14 cellular contexts compared by ENCODE assay signal in the genomic region with DNA sequence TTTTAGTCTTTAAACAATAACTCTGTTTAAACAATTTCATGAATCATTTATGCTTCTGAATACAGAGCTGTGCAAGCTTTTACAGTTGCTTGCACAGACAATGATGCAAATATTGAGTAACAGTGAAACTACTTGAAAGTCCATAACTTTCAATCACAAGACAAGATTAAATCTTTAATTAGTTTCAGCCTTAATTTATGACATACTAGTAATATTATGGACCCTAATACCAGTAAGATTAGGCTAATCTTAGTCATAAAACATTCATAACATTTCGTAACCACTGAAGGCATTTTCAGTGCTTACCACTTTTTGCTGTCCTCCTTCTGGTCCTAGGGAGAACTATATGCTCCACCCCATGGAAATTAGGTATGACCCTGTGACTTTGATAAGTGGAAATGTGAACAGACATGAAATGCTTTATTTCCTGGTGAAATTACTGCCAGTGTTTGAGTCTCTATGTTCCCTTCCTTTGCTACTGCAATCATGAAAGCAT. TPM values are rescaled to one million over a fixed set of nuclear protein-coding genes. Genes with fewer than 3 reads are reported as not detected.
DNase-seq lines count a peak whose midpoint lies in the region; ATAC-seq, FAIRE-seq and TF ChIP-seq lines count a peak whose summit lies in the region.
"Had no signal": no experiment of that assay in that cellular context is flagged by ENCODE, and none has a peak within 500 bp of the region (broad histone marks: within the 10 kb centered on the region; RNA-seq: fewer than 3 reads in every experiment).

No MANE protein-coding gene starts in this region.

- in situ Hi-C loops in ACHN (cut with HindIII; ENCODE audit: low pct_ligation_motif_present, low pct_unique_long_range_greater_than_20kb, low sequenced_read_pairs) = no loop called here

- FAIRE-seq in keratinocyte (lab: Jason Lieb, UNC) = peak; percentile 86

- H3K27me3 ChIP-seq in adipocyte (replicated peaks; ENCODE audit: control insufficient read depth, insufficient read depth, low read length) = no peaks in the 10 kb centered on the region
- H3K27me3 ChIP-seq in keratinocyte (ENCODE audit: control insufficient read depth, extremely low read depth, insufficient read depth, low read length) = no peaks in the 10 kb centered on the region
- no peaks in the 10 kb centered on the region for H3K27me3 ChIP-seq in SJCRH30

- no peaks in the 10 kb centered on the region for H4K20me1 ChIP-seq in keratinocyte (ENCODE audit: control insufficient read depth, extremely low read depth, insufficient read depth, low read length)

- H3K27ac ChIP-seq in keratinocyte (ENCODE audit: control insufficient read depth, insufficient read depth, low read length) = peak overlapping the region; percentile 86
- no peak overlapping the region for H3K27ac ChIP-seq in SJCRH30
- H3K27ac ChIP-seq: neutrophil had no signal

- peak overlapping the region; percentile 11 for H3K9ac ChIP-seq in adipocyte (ENCODE audit: low read length)
- no peak overlapping the region for H3K9ac ChIP-seq in keratinocyte (ENCODE audit: control insufficient read depth, extremely low read depth, insufficient read depth, low read length)

- peak overlapping the region; percentile 100 for H3K4me2 ChIP-seq in keratinocyte (ENCODE audit: control insufficient read depth, extremely low read depth, insufficient read depth, low read depth, low read length)

- dilution Hi-C loops in keratinocyte (cut with MboI; ENCODE audit: extremely low pct_ligation_motif_present, low sequenced_read_pairs) = no loop called here

- no peaks in the 10 kb centered on the region for H3K9me1 ChIP-seq in keratinocyte (ENCODE audit: control insufficient read depth, extremely low read depth, insufficient read depth, low read length)

- no peak overlapping the region for H2AFZ ChIP-seq in keratinocyte (ENCODE audit: control insufficient read depth, low read length)

- H3K36me3 ChIP-seq in adipocyte (ENCODE audit: control insufficient read depth, insufficient read depth, low read length, severe bottlenecking) (no peaks in the 10 kb centered on the region), keratinocyte (ENCODE audit: control insufficient read depth in 2 of 2, extremely low read depth in 1 of 2, insufficient read depth in 2 of 2, low read length in 2 of 2) (no peaks in the 10 kb centered on the region), SJCRH30 (no peaks in the 10 kb centered on the region)
- H3K36me3 ChIP-seq: neutrophil had no signal

- DNase-seq in ACHN = peak; percentile 27
- peak; percentile 27 for DNase-seq in GM03348 (ENCODE audit: low spot score)
- peak; percentile 44 for DNase-seq in adipocyte (ENCODE audit: low read depth)
- DNase-seq in keratinocyte (ENCODE audit: low read depth, low spot score) = no peak
- no peak for DNase-seq in activated naive CD4-positive, alpha-beta T cell treated with anti-CD3 and anti-CD28 coated beads, Interleukin-2, amount 50 U/mL, for 16 hours
- DNase-seq in NCI-H187 (lab: John Stamatoyannopoulos, UW) = no peak
- no peak for DNase-seq in SJCRH30
- DNase-seq: activated CD4-positive, alpha-beta memory T cell treated with anti-CD3 and anti-CD28 coated beads for 36 hours; left ventricle myocardium superior; NCI-H1105 treated with DMSO at 0.1 percent for 48 hours; NCI-H526 had no signal

- ATAC-seq in HG03108 (IDR thresholded peaks at IDR 0.05; ENCODE audit: unreplicated experiment) = no peak
- ATAC-seq: left ventricle myocardium superior had no signal

- TF ChIP-seq CTCF in keratinocyte (optimal IDR thresholded peaks at IDR 0.05 in 1 of 3, IDR thresholded peaks at IDR 0.05 in 1 of 3, conservative IDR thresholded peaks at IDR 0.05 in 1 of 3; ENCODE audit: extremely low read depth in 1 of 3, insufficient read depth in 2 of 3, low read length in 3 of 3) = no peak

- peaks cover 11% of the 10 kb centered on the region for H3K79me2 ChIP-seq in keratinocyte (ENCODE audit: control insufficient read depth, insufficient read depth, low read length)

- H3K4me3 ChIP-seq in adipocyte (ENCODE audit: low read length) = peak overlapping the region; percentile 2
- peak overlapping the region in 1 of 3 experiments; percentile 0 for H3K4me3 ChIP-seq in keratinocyte (ENCODE audit: control insufficient read depth in 2 of 3, extremely low read depth in 1 of 3, insufficient read depth in 2 of 3, low read depth in 1 of 3, low read length in 3 of 3)
- H3K4me3 ChIP-seq in SJCRH30 = no peak overlapping the region

- H3K9me3 ChIP-seq in adipocyte (ENCODE audit: control insufficient read depth, low read length) = no peaks in the 10 kb centered on the region
- no peaks in the 10 kb centered on the region for H3K9me3 ChIP-seq in keratinocyte (ENCODE audit: control insufficient read depth, low read depth, low read length)
- no peaks in the 10 kb centered on the region for H3K9me3 ChIP-seq in SJCRH30 (replicated peaks)
- H3K9me3 ChIP-seq: neutrophil had no signal

- H3K4me1 ChIP-seq in adipocyte (ENCODE audit: control insufficient read depth, insufficient read depth, low read length) (peaks cover 45% of the 10 kb centered on the region), keratinocyte (ENCODE audit: control insufficient read depth, extremely low read depth, insufficient read depth, low read length) (peaks cover 42% of the 10 kb centered on the region), SJCRH30 (0 out of 2 replicates have a peak, but pooled peaks cover 2% of the 10 kb centered on the region)

RNA-seq across cellular contexts. Expression of gene COBLL1, which starts 1.8 kb away (rescaled TPM):
- polyA plus RNA-seq in keratinocyte = 11.1 to 25.6 TPM (median 14.9 TPM) in 3 replicates
- polyA plus RNA-seq in keratinocyte (2011; ENCODE audit: low read depth) = 31.7 TPM
- polyA plus RNA-seq in keratinocyte (2011; cell fraction: cytosol; rRNA removed) = 10.4 and 15.9 TPM in 2 replicates
- 26.5 and 29.5 TPM in 2 replicates for polyA plus RNA-seq in keratinocyte (2011; cell fraction: nucleus; rRNA removed)
- 8.8 and 18.5 TPM in 2 replicates for polyA plus RNA-seq in keratinocyte (2012; ENCODE audit: low replicate concordance)
- 12.8 to 71.0 TPM (median 43.5 TPM) in 3 replicates for polyA minus RNA-seq in keratinocyte
- polyA minus RNA-seq in keratinocyte (2011; cell fraction: cytosol; rRNA and poly(A)+ RNA removed) = 11.1 TPM
- polyA minus RNA-seq in keratinocyte (2011; cell fraction: nucleus; rRNA and poly(A)+ RNA removed) = 79.5 and 114 TPM in 2 replicates
- 12.5 and 16.2 TPM in 2 replicates for total RNA-seq in SJCRH30 (2014; rRNA removed; shearing (Covaris generic))
- total RNA-seq: activated CD4-positive, alpha-beta memory T cell treated with anti-CD3 and anti-CD28 coated beads for 36 hours; T-helper 1 cell treated with Interleukin-12 subunit alpha and Interleukin-12 subunit beta and Interleukin-4 antibody, amounts not matched to agents 30 ng/mL and 1 ng/mL, for 36 hours had no signal

Comparison
In these comparisons a context has a peak if more than half of its experiments do, and no peak if none do; other contexts are left out.
1. DNase-seq: peak in ACHN (single experiment), GM03348 (single experiment) and adipocyte (single experiment); none in keratinocyte (single experiment), activated naive CD4-positive, alpha-beta T cell treated with anti-CD3 and anti-CD28 coated beads, Interleukin-2, amount 50 U/mL, for 16 hours (single experiment), NCI-H187 (0 of 2) and SJCRH30 (0 of 2).